In the genomic region with DNA sequence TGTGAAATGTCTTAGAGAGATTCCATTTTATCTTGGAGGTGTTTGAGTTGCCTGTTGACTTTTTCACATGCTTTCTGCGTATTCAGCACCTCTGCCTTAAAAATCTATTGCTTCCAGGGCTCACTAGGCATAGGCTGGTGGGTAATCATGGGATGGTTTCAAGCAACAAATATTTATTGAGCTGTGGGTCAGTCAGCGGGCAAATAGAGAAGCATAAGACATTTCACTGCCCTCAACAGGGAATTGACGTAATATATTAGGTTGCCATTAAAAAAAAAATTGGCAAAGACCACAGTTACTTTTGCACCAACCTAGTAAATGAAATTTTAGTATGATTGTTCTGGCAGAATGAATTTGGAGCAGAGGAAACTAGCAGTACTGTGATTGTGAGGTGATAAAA, we compare ENCODE assay signal across 1 cellular context.
TF ChIP-seq lines count a peak whose summit lies in the region.

No MANE protein-coding gene starts in this region.

TF ChIP-seq in K562, 482 proteins besides CTCF, POLR2A, EP300 and RAD21 (continued from another document):
- no peak for TF ChIP-seq DEAF1 (CRISPR knock-in tag; IDR thresholded peaks at IDR 0.05)
- no peak for TF ChIP-seq ZNF274 (IDR thresholded peaks at IDR 0.05; ENCODE audit: borderline replicate concordance, low read depth, low read length)
- TF ChIP-seq, protein P1, sequence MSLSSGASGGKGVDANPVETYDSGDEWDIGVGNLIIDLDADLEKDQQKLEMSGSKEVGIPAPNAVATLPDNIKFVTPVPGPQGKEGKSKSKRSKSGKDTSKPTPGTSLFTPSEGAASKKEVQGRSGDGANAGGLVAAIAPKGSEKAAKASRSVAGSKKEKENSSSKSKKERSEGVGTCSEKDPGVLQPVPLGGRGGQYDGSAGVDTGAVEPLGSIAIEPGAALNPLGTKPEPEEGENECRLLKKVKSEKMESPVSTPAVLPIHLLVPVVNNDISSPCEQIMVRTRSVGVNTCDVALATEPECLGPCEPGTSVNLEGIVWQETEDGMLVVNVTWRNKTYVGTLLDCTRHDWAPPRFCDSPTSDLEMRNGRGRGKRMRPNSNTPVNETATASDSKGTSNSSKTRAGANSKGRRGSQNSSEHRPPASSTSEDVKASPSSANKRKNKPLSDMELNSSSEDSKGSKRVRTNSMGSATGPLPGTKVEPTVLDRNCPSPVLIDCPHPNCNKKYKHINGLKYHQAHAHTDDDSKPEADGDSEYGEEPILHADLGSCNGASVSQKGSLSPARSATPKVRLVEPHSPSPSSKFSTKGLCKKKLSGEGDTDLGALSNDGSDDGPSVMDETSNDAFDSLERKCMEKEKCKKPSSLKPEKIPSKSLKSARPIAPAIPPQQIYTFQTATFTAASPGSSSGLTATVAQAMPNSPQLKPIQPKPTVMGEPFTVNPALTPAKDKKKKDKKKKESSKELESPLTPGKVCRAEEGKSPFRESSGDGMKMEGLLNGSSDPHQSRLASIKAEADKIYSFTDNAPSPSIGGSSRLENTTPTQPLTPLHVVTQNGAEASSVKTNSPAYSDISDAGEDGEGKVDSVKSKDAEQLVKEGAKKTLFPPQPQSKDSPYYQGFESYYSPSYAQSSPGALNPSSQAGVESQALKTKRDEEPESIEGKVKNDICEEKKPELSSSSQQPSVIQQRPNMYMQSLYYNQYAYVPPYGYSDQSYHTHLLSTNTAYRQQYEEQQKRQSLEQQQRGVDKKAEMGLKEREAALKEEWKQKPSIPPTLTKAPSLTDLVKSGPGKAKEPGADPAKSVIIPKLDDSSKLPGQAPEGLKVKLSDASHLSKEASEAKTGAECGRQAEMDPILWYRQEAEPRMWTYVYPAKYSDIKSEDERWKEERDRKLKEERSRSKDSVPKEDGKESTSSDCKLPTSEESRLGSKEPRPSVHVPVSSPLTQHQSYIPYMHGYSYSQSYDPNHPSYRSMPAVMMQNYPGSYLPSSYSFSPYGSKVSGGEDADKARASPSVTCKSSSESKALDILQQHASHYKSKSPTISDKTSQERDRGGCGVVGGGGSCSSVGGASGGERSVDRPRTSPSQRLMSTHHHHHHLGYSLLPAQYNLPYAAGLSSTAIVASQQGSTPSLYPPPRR (CRISPR knock-in tag; IDR thresholded peaks at IDR 0.05; ENCODE audit: borderline replicate concordance) = no peak
- no peak for TF ChIP-seq NFIX (CRISPR knock-in tag; IDR thresholded peaks at IDR 0.05; ENCODE audit: low read depth)
- TF ChIP-seq CSDE1 (IDR thresholded peaks at IDR 0.05) = no peak
- no peak for TF ChIP-seq RFX1 (IDR thresholded peaks at IDR 0.05)
- no peak for TF ChIP-seq ZC3H8 (IDR thresholded peaks at IDR 0.05)
- TF ChIP-seq, protein P2, sequence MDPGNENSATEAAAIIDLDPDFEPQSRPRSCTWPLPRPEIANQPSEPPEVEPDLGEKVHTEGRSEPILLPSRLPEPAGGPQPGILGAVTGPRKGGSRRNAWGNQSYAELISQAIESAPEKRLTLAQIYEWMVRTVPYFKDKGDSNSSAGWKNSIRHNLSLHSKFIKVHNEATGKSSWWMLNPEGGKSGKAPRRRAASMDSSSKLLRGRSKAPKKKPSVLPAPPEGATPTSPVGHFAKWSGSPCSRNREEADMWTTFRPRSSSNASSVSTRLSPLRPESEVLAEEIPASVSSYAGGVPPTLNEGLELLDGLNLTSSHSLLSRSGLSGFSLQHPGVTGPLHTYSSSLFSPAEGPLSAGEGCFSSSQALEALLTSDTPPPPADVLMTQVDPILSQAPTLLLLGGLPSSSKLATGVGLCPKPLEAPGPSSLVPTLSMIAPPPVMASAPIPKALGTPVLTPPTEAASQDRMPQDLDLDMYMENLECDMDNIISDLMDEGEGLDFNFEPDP (CRISPR knock-in tag; IDR thresholded peaks at IDR 0.05) = no peak
- no peak for TF ChIP-seq ZNF583 (CRISPR knock-in tag; IDR thresholded peaks at IDR 0.05)
- TF ChIP-seq ZNF197 (CRISPR knock-in tag; IDR thresholded peaks at IDR 0.05; ENCODE audit: low read depth) = no peak
